In genomic region chr22:26621663-26622062, GRCh38 we compare ENCODE assay signal across 22 cellular contexts. TPM values are rescaled to one million over a fixed set of nuclear protein-coding genes. Genes with fewer than 3 reads are reported as not detected.
A peak's percentile ranks its signal among the peaks of the same experiment; 100 is the strongest.
DNase-seq lines count a peak whose midpoint lies in the region; ATAC-seq, FAIRE-seq and TF ChIP-seq lines count a peak whose summit lies in the region.
"Had no signal": no experiment of that assay in that cellular context is flagged by ENCODE, and none has a peak within 500 bp of the region (broad histone marks: within the 10 kb centered on the region; RNA-seq: fewer than 3 reads in every experiment).

TSS of gene CRYBA4 (plus strand) at chr22:26621963. CDS start at chr22:26622597, 634 bp downstream.

- H3K27me3 ChIP-seq in K562 (ENCODE audit: control insufficient read depth in 2 of 2, insufficient read depth in 2 of 2, low read length in 2 of 2) (no peaks in the 10 kb centered on the region), neuronal stem cell (ENCODE audit: control insufficient read depth in 3 of 3, insufficient read depth in 3 of 3, low read depth in 1 of 3, low read length in 3 of 3) (peaks cover 0 to 2% (median 0%) of the 10 kb centered on the region in 3 experiments)

- H3K9me3 Mint-ChIP-seq in immature natural killer cell: no peaks in the 10 kb centered on the region
- H3K9me3 Mint-ChIP-seq: CD4-positive, alpha-beta memory T cell; H9 had no signal

- H2AK5ac ChIP-seq in neuronal stem cell (ENCODE audit: low read depth, low read length): peak within 1 kb of the TSS; percentile 58

- TF ChIP-seq RAD21 in K562 (CRISPR knock-in tag; conservative IDR thresholded peaks at IDR 0.05 in 1 of 2, IDR thresholded peaks at IDR 0.05 in 1 of 2): no peak

- H3K4me3 Mint-ChIP-seq in immature natural killer cell: no peak within 1 kb of the TSS
- H3K4me3 Mint-ChIP-seq: CD4-positive, alpha-beta memory T cell; H9 had no signal

- peaks cover 0 to 6% (median 2%) of the 10 kb centered on the region in 3 donors for H3K27me3 Mint-ChIP-seq in immature natural killer cell (ENCODE audit: low read depth in 3 of 3)
- H3K27me3 Mint-ChIP-seq: CD4-positive, alpha-beta memory T cell had no signal

- peak within 1 kb of the TSS; percentile 50 for H2BK15ac ChIP-seq in neuronal stem cell (ENCODE audit: low read length)

- H3K18ac ChIP-seq in neuronal stem cell (ENCODE audit: low read length): peak within 1 kb of the TSS; percentile 20

- no peaks in the 10 kb centered on the region for H3K9me3 ChIP-seq in K562 (replicated peaks; ENCODE audit: control insufficient read depth, insufficient read depth, low read depth, low read length)
- peaks cover 3 to 10% of the 10 kb centered on the region in 2 donors for H3K9me3 ChIP-seq in neuronal stem cell (replicated peaks in 1 of 2; ENCODE audit: control insufficient read depth in 2 of 2, insufficient read depth in 1 of 2, low read depth in 1 of 2, low read length in 2 of 2)
- H3K9me3 ChIP-seq: Caco-2 had no signal

- no peaks in the 10 kb centered on the region for H3K79me2 ChIP-seq in K562 (ENCODE audit: control insufficient read depth, insufficient read depth, low read length)

- peak within 1 kb of the TSS; percentile 41 for H3K14ac ChIP-seq in neuronal stem cell (ENCODE audit: low read length)

- peaks cover 0 to 3% (median 0%) of the 10 kb centered on the region in 3 donors for H3K36me3 Mint-ChIP-seq in immature natural killer cell
- H3K36me3 Mint-ChIP-seq: CD4-positive, alpha-beta memory T cell had no signal

- no peak within 1 kb of the TSS for H3K4ac ChIP-seq in neuronal stem cell (ENCODE audit: low read length)

- peak within 1 kb of the TSS; percentile 5 for H4K8ac ChIP-seq in neuronal stem cell (ENCODE audit: low read depth, low read length)

- no peak within 1 kb of the TSS for H4K91ac ChIP-seq in neuronal stem cell (ENCODE audit: low read depth, low read length, poor library complexity)

- CTCF ChIA-PET in K562 (lab: Yijun Ruan, JAX; ENCODE audit: low intra/inter-chr PET ratio): no interaction called here

- ATAC-seq in K562: no peak
- no peak for ATAC-seq in GM21723 (IDR thresholded peaks at IDR 0.05; ENCODE audit: unreplicated experiment)
- ATAC-seq in GM18517 (IDR thresholded peaks at IDR 0.05; ENCODE audit: unreplicated experiment): no peak
- no peak for ATAC-seq in GM21526 (IDR thresholded peaks at IDR 0.05; ENCODE audit: low FRiP score, unreplicated experiment)
- ATAC-seq: HCT116 had no signal

- H3K27ac Mint-ChIP-seq in immature natural killer cell: peak within 1 kb of the TSS in 4 of 6 donors; percentile 51 to 75 (median 66)
- H3K27ac Mint-ChIP-seq: CD4-positive, alpha-beta memory T cell; H9 had no signal

- H3K4me1 Mint-ChIP-seq in immature natural killer cell: peaks cover 11 to 15% of the 10 kb centered on the region in 2 donors

- in situ Hi-C loops in K562 (cut with MboI): no loop called here

- no peaks in the 10 kb centered on the region for H3K79me1 ChIP-seq in neuronal stem cell (ENCODE audit: low read depth, low read length)

- no peak for TF ChIP-seq EP300 in K562 (IDR thresholded peaks at IDR 0.05; ENCODE audit: low read length)

- no peak for FAIRE-seq in K562 (lab: Jason Lieb, UNC)
- FAIRE-seq in urothelium cell line (lab: Jason Lieb, UNC): no peak
- FAIRE-seq: G401.6, GM12892, GM19239 had no signal

- no peak within 1 kb of the TSS for H2BK12ac ChIP-seq in neuronal stem cell (ENCODE audit: low read length)

- H3K4me2 ChIP-seq in K562 (ENCODE audit: insufficient read depth, low read length): no peak within 1 kb of the TSS
- peak within 1 kb of the TSS; percentile 20 for H3K4me2 ChIP-seq in neuronal stem cell (ENCODE audit: insufficient read depth, low read length, poor library complexity, severe bottlenecking)

- no peak within 1 kb of the TSS for H3K4me3 ChIP-seq in K562
- no peak within 1 kb of the TSS for H3K4me3 ChIP-seq in neuronal stem cell (ENCODE audit: low read length in 2 of 2)
- H3K4me3 ChIP-seq: GM23248 had no signal

- peaks cover 38 to 43% of the 10 kb centered on the region in 2 experiments for H3K4me1 ChIP-seq in K562 (replicated peaks in 1 of 2; ENCODE audit: control insufficient read depth in 2 of 2, insufficient read depth in 2 of 2, low read length in 2 of 2)
- H3K4me1 ChIP-seq in neuronal stem cell (ENCODE audit: control insufficient read depth in 2 of 2, insufficient read depth in 1 of 2, low read depth in 1 of 2, low read length in 2 of 2): peaks cover 20 to 25% of the 10 kb centered on the region in 2 donors
- H3K4me1 ChIP-seq: Caco-2 had no signal

- H3K27ac ChIP-seq in VCaP (peak within 1 kb of the TSS; percentile 15; the same call in 1 of the 2 replicates), K562 (ENCODE audit: extremely low read depth, low read depth, low read length) (no peak within 1 kb of the TSS; the same call in 2 of the 3 replicates), neuronal stem cell (replicated peaks; ENCODE audit: low read length) (no peak within 1 kb of the TSS)
- H3K27ac ChIP-seq: GM23248 had no signal

- H2AFZ ChIP-seq in K562 (ENCODE audit: low read depth, low read length) (peak within 1 kb of the TSS; percentile 49), neuronal stem cell (ENCODE audit: low read length) (no peak within 1 kb of the TSS)
- H2AFZ ChIP-seq: GM23248 had no signal

- TF ChIP-seq CTCF in VCaP (conservative IDR thresholded peaks at IDR 0.05): no peak
- no peak for TF ChIP-seq CTCF in K562 (IDR thresholded peaks at IDR 0.05 in 2 of 3, conservative IDR thresholded peaks at IDR 0.05 in 1 of 3; ENCODE audit: insufficient read depth in 2 of 3, low read depth in 1 of 3, low read length in 3 of 3)

- H3K36me3 ChIP-seq in K562 (ENCODE audit: control insufficient read depth, insufficient read depth, low read length) (no peaks in the 10 kb centered on the region), neuronal stem cell (replicated peaks in 1 of 2; ENCODE audit: control insufficient read depth in 2 of 2, insufficient read depth in 2 of 2, low read length in 2 of 2) (no peaks in the 10 kb centered on the region)

- H3K9ac ChIP-seq in K562 (ENCODE audit: insufficient read depth in 1 of 2, low read depth in 2 of 2, low read length in 2 of 2) (peak within 1 kb of the TSS; percentile 43 to 62; a peak in 2 of 4 replicates), neuronal stem cell (ENCODE audit: low read depth, low read length, poor library complexity) (no peak within 1 kb of the TSS)
- H3K9ac ChIP-seq: GM23248 had no signal

- POLR2A ChIA-PET in K562 (lab: Yijun Ruan, JAX): interaction anchor here (1.1 to 1.3 kb wide), 2 partner anchors 11 to 12 kb away, joined by 3 read pairs; no protein-coding TSS in a partner anchor

- BruUV-seq in K562 (replicated peaks; lab: Mats Ljungman, UMichigan): no TSS peak

- H2BK5ac ChIP-seq in neuronal stem cell (ENCODE audit: low read length): no peak within 1 kb of the TSS

- H2BK120ac ChIP-seq in neuronal stem cell (ENCODE audit: low read depth, low read length): no peak within 1 kb of the TSS

- no peak within 1 kb of the TSS for H3K23ac ChIP-seq in neuronal stem cell (ENCODE audit: low read depth, low read length, poor library complexity)

- intact Hi-C loops in K562 (cut with micrococcal nuclease): no loop called here

- no peaks in the 10 kb centered on the region for H3K9me1 ChIP-seq in K562 (ENCODE audit: control insufficient read depth, insufficient read depth, low read length)

- no peak for TF ChIP-seq POLR2A in K562 (conservative IDR thresholded peaks at IDR 0.05)

- H4K20me1 ChIP-seq in K562 (replicated peaks; ENCODE audit: control insufficient read depth, insufficient read depth, low read length): no peaks in the 10 kb centered on the region

- 68% methylated on average over 3 of the region's 7 CpGs for WGBS in K562 (ENCODE audit: insufficient coverage, low coverage, missing lambda C conversion rate)
- WGBS in neuronal stem cell (ENCODE audit: extremely low coverage in 2 of 2, insufficient read length in 2 of 2, insufficient replicate concordance in 1 of 2), 2 donors: no CpG with 5 or more reads among the region's 7 CpGs

- DNase-seq in K562 (ENCODE audit: extremely low read depth in 1 of 4, low spot score in 3 of 4) (no peak), immature natural killer cell (no peak), neuronal stem cell (ENCODE audit: low spot score) (no peak), urothelium cell line (ENCODE audit: low spot score) (no peak)
- DNase-seq: C1 segment of cervical spinal cord; Caco-2; CD4-positive, alpha-beta memory T cell; DMS153; DND-41; GM23248; H9 had no signal

TF ChIP-seq in K562, 482 proteins besides CTCF, POLR2A, EP300 and RAD21:
- TF ChIP-seq ZNF316 (IDR thresholded peaks at IDR 0.05) (peak; percentile 20; the same call in 1 of the 2 replicates), ELF2 (CRISPR knock-in tag; IDR thresholded peaks at IDR 0.05) (no peak), MAFK (IDR thresholded peaks at IDR 0.05; ENCODE audit: low read length) (0 out of 2 replicates have a peak, but pooled peaks have one; percentile 15), PRPF4 (IDR thresholded peaks at IDR 0.05; ENCODE audit: insufficient read depth, low read depth, low read length, poor library complexity, severe bottlenecking) (no peak), C11orf30 (IDR thresholded peaks at IDR 0.05; ENCODE audit: low read depth) (peak; percentile 24; the same call in 1 of the 2 replicates)

RNA-seq across cellular contexts. Expression of gene CRYBA4, which starts in this region (rescaled TPM):
- 0.56 TPM in 1 of 2 replicates, not detected in the other for total RNA-seq in K562 (2011; cell fraction: chromatin; rRNA removed; ENCODE audit: low replicate concordance)
- 0.67 TPM in 1 of 2 replicates, not detected in the other for total RNA-seq in K562 (2011; cell fraction: nucleolus; rRNA removed)
- not detected in 2 replicates for total RNA-seq in K562 (2011; cell fraction: nucleoplasm; rRNA removed)
- total RNA-seq in K562 (2014; rRNA removed) (0.73 and 1.6 TPM in 2 replicates), K562 (2014; rRNA removed; fragmentation: Illumina TruSeq; extraction: Trizol) (0.32 and 0.76 TPM in 2 replicates), K562 (2015; rRNA removed; fragmentation: Illumina TruSeq; extraction: Trizol) (0.34 and 0.69 TPM in 2 replicates), K562 (2021) (3.3 and 3.9 TPM in 2 replicates)
- polyA plus RNA-seq in K562 (2011; rRNA removed) (1.7 and 1.9 TPM in 2 replicates), K562 (2014; fragmentation: Illumina TruSeq; extraction: Trizol) (0.59 and 0.60 TPM in 2 replicates), K562 (2014; fragmentation: Nextera tagmentation; extraction: Ambion mirVana) (1 to 10 TPM; 1.6 to 2.1 TPM), K562 (2014; rRNA removed) (0.93 and 2.1 TPM in 2 replicates), immature natural killer cell (under 1 TPM in 2 of 3 donors, not detected in 1; 0.46 to 0.95 TPM)
- 0.47 and 1.5 TPM in 2 replicates for polyA plus RNA-seq in K562 (2011; cell fraction: cytosol; rRNA removed)
- 0.35 and 1.1 TPM in 2 replicates for polyA plus RNA-seq in K562 (2011; cell fraction: nucleus; rRNA removed)
- polyA plus RNA-seq in K562 (2012): 1.7 and 2.1 TPM in 2 replicates
- not detected in 2 replicates for polyA minus RNA-seq in K562 (2011; rRNA and poly(A)+ RNA removed)
- polyA minus RNA-seq in K562 (2011; cell fraction: cytosol; rRNA and poly(A)+ RNA removed): not detected in 2 replicates
- polyA minus RNA-seq in K562 (2011; cell fraction: nucleus; rRNA and poly(A)+ RNA removed): not detected in 2 replicates
- polyA plus RNA-seq in neuronal stem cell (2013, experiment 1 of 2): 1.1 TPM
- polyA plus RNA-seq in neuronal stem cell (2013, experiment 2 of 2): 1.2 TPM
- total RNA-seq: A172; A673; CD4-positive, alpha-beta memory T cell; GM23248 had no signal
- polyA plus RNA-seq: BJ; CD4-positive, alpha-beta memory T cell; GM23248 had no signal
